In the genomic region with DNA sequence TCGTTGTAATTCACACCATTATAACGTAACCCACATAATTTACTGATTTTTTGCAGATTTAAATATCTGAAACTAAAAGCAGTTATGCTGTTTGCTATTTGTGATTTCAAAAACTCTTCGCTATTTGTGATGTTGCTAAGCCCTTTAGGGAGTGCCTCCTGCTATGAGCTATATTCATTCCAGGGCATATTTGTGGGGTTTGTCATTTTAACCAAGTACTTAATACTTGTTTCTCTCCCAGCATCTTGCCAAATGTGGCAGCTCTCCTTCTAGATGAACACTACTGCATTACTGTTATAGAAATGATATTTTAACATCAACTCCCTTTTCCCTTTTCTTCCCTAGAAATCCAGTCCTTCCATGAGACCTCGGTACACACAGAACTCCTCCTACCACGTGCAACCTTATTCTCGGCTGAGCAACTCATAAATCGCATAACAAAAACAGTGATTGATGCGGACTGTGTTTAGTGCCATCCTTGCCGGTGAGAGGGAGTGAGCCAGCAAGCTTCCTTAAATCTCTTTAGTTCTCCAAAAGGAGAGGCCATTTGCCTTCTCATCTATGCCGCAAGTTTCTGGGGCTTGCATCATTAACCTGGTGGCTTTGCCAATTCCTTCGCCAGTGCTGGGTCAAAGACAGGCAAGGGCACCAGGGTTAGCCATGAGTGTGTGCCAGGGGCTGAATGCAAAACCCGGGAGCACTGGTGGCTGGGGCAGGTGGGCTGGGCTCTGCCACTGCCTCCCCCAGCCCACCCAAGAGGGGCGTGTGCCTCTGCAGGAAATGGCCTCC, we compare ENCODE assay signal across 12 cellular contexts. TPM values are rescaled to one million over a fixed set of nuclear protein-coding genes. Genes with fewer than 3 reads are reported as not detected.
DNase-seq lines count a peak whose midpoint lies in the region; ATAC-seq and TF ChIP-seq lines count a peak whose summit lies in the region.
"Had no signal": no experiment of that assay in that cellular context is flagged by ENCODE, and none has a peak within 500 bp of the region (broad histone marks: within the 10 kb centered on the region; RNA-seq: fewer than 3 reads in every experiment).

No MANE protein-coding gene starts in this region.

- no peaks in the 10 kb centered on the region for H3K9me3 Mint-ChIP-seq in activated CD8-positive, alpha-beta memory T cell treated with anti-CD3 and anti-CD28 coated beads, Interleukin-2, amount 10 ng/mL, durations not matched to agents 7 days and 5 days (ENCODE audit: low read depth)
- no peaks in the 10 kb centered on the region for H3K9me3 Mint-ChIP-seq in T-cell
- no peaks in the 10 kb centered on the region for H3K9me3 Mint-ChIP-seq in activated T-cell treated with anti-CD3 and anti-CD28 coated beads, Interleukin-2, amount 50 U/mL, for 4 hours
- H3K9me3 Mint-ChIP-seq: activated CD4-positive, alpha-beta T cell treated with anti-CD3 and anti-CD28 coated beads, Interleukin-2, amount 10 ng/mL, durations not matched to agents 7 days and 5 days had no signal

- DNase-seq in activated effector memory CD4-positive, alpha-beta T cell treated with anti-CD3 and anti-CD28 coated beads, Interleukin-2, amount 50 U/mL, for 16 hours: peak; percentile 10
- no peak for DNase-seq in activated effector memory CD4-positive, alpha-beta T cell treated with Interleukin-2 at 50 U/mL for 16 hours
- DNase-seq in brain microvascular endothelial cell: peak; percentile 57
- DNase-seq in mesenchymal stem cell: peak; percentile 83
- no peak for DNase-seq in vagina (ENCODE audit: extremely low spot score in 2 of 2)
- DNase-seq in activated CD8-positive, alpha-beta memory T cell treated with anti-CD3 and anti-CD28 coated beads, Interleukin-2, amount 10 ng/mL, durations not matched to agents 7 days and 5 days: no peak
- no peak for DNase-seq in T-cell
- no peak for DNase-seq in activated T-cell treated with anti-CD3 and anti-CD28 coated beads, Interleukin-2, amount 50 U/mL, for 4 hours
- DNase-seq: activated CD4-positive, alpha-beta T cell treated with anti-CD3 and anti-CD28 coated beads, Interleukin-2, amount 10 ng/mL, durations not matched to agents 7 days and 5 days; NCI-H2171 treated with DMSO at 0.1 percent for 48 hours had no signal

- no peak overlapping the region for H3K23ac ChIP-seq in mesenchymal stem cell (ENCODE audit: low read length in 2 of 2)

- H3K27me3 ChIP-seq in brain microvascular endothelial cell (replicated peaks): no peaks in the 10 kb centered on the region
- no peaks in the 10 kb centered on the region for H3K27me3 ChIP-seq in mesenchymal stem cell (ENCODE audit: control insufficient read depth in 1 of 2, insufficient read depth in 1 of 2, low read length in 2 of 2)
- H3K27me3 ChIP-seq in vagina: no peaks in the 10 kb centered on the region

- H3K9me3 ChIP-seq in mesenchymal stem cell (ENCODE audit: control insufficient read depth, low read length) (no peaks in the 10 kb centered on the region), vagina (no peaks in the 10 kb centered on the region)

- no peak overlapping the region for H4K8ac ChIP-seq in mesenchymal stem cell (ENCODE audit: low read length)

- H2AFZ ChIP-seq in mesenchymal stem cell (ENCODE audit: low read depth, low read length): no peak overlapping the region
- H2AFZ ChIP-seq: parathyroid adenoma had no signal

- H3K36me3 ChIP-seq in brain microvascular endothelial cell (replicated peaks) (no peaks in the 10 kb centered on the region), mesenchymal stem cell (ENCODE audit: control insufficient read depth in 1 of 2, insufficient read depth in 2 of 2, low read depth in 1 of 2, low read length in 2 of 2) (no peaks in the 10 kb centered on the region), vagina (no peaks in the 10 kb centered on the region)

- no peaks in the 10 kb centered on the region for H3K36me3 Mint-ChIP-seq in activated CD8-positive, alpha-beta memory T cell treated with anti-CD3 and anti-CD28 coated beads, Interleukin-2, amount 10 ng/mL, durations not matched to agents 7 days and 5 days
- H3K36me3 Mint-ChIP-seq in T-cell: no peaks in the 10 kb centered on the region
- no peaks in the 10 kb centered on the region for H3K36me3 Mint-ChIP-seq in activated T-cell treated with anti-CD3 and anti-CD28 coated beads, Interleukin-2, amount 50 U/mL, for 4 hours (ENCODE audit: insufficient read depth)

- H3K4ac ChIP-seq in mesenchymal stem cell (ENCODE audit: low read depth in 1 of 2, low read length in 2 of 2): no peak overlapping the region

- no peaks in the 10 kb centered on the region for H3K4me1 Mint-ChIP-seq in activated CD8-positive, alpha-beta memory T cell treated with anti-CD3 and anti-CD28 coated beads, Interleukin-2, amount 10 ng/mL, durations not matched to agents 7 days and 5 days
- H3K4me1 Mint-ChIP-seq in T-cell: no peaks in the 10 kb centered on the region
- H3K4me1 Mint-ChIP-seq in activated T-cell treated with anti-CD3 and anti-CD28 coated beads, Interleukin-2, amount 50 U/mL, for 4 hours (ENCODE audit: low read depth): no peaks in the 10 kb centered on the region
- H3K4me1 Mint-ChIP-seq: activated CD4-positive, alpha-beta T cell treated with anti-CD3 and anti-CD28 coated beads, Interleukin-2, amount 10 ng/mL, durations not matched to agents 7 days and 5 days had no signal

- H3K4me1 ChIP-seq in mesenchymal stem cell (ENCODE audit: control insufficient read depth, insufficient read depth, low read depth, low read length): peaks cover 10% of the 10 kb centered on the region
- H3K4me1 ChIP-seq in vagina: peaks cover 17% of the 10 kb centered on the region
- H3K4me1 ChIP-seq: parathyroid adenoma had no signal

- H3K14ac ChIP-seq in mesenchymal stem cell (ENCODE audit: low read length in 2 of 2): no peak overlapping the region

- POLR2A ChIA-PET in T-cell (lab: Charles Lee): no interaction called here

- peaks cover 4% of the 10 kb centered on the region for H3K79me1 ChIP-seq in mesenchymal stem cell (replicated peaks; ENCODE audit: low read length, poor library complexity, severe bottlenecking)

- H3K27ac ChIP-seq in brain microvascular endothelial cell (peak overlapping the region; percentile 32), mesenchymal stem cell (ENCODE audit: low read length, poor library complexity, severe bottlenecking) (no peak overlapping the region), vagina (peak overlapping the region; percentile 67)
- H3K27ac ChIP-seq: parathyroid adenoma had no signal

- H2BK120ac ChIP-seq in mesenchymal stem cell (ENCODE audit: low read depth, low read length): peak overlapping the region; percentile 36

- in situ Hi-C loops in brain microvascular endothelial cell (cut with HindIII; ENCODE audit: low pct_ligation_motif_present, low sequenced_read_pairs): no loop called here

- H3K27ac Mint-ChIP-seq in activated CD8-positive, alpha-beta memory T cell treated with anti-CD3 and anti-CD28 coated beads, Interleukin-2, amount 10 ng/mL, durations not matched to agents 7 days and 5 days: no peak overlapping the region
- no peak overlapping the region for H3K27ac Mint-ChIP-seq in T-cell
- H3K27ac Mint-ChIP-seq: activated CD4-positive, alpha-beta T cell treated with anti-CD3 and anti-CD28 coated beads, Interleukin-2, amount 10 ng/mL, durations not matched to agents 7 days and 5 days had no signal

- H2BK15ac ChIP-seq in mesenchymal stem cell (ENCODE audit: low read depth, poor library complexity, severe bottlenecking): no peak overlapping the region

- H2BK12ac ChIP-seq in mesenchymal stem cell (ENCODE audit: low read length in 2 of 2): no peak overlapping the region

- WGBS in mesenchymal stem cell: 69% methylated on average over 11 of the region's 13 CpGs

- CTCF ChIA-PET in activated CD8-positive, alpha-beta memory T cell treated with anti-CD3 and anti-CD28 coated beads, Interleukin-2, amount 10 ng/mL, durations not matched to agents 7 days and 5 days (lab: Charles Lee): interaction anchor here (1.0 kb wide), 1 partner anchor 28 kb away, joined by 3 read pairs; no protein-coding TSS in a partner anchor
- CTCF ChIA-PET in T-cell (lab: Charles Lee): interaction anchor here in 1 of 2 donors (0.5 kb wide), 1 partner anchor 22 kb away, joined by 3 read pairs; no protein-coding TSS in a partner anchor

- no peak overlapping the region for H3K18ac ChIP-seq in mesenchymal stem cell (ENCODE audit: low read depth in 1 of 2, low read length in 2 of 2)

- no peak overlapping the region for H3K4me3 Mint-ChIP-seq in activated CD8-positive, alpha-beta memory T cell treated with anti-CD3 and anti-CD28 coated beads, Interleukin-2, amount 10 ng/mL, durations not matched to agents 7 days and 5 days
- H3K4me3 Mint-ChIP-seq in T-cell: no peak overlapping the region
- H3K4me3 Mint-ChIP-seq in activated T-cell treated with anti-CD3 and anti-CD28 coated beads, Interleukin-2, amount 50 U/mL, for 4 hours: no peak overlapping the region
- H3K4me3 Mint-ChIP-seq: activated CD4-positive, alpha-beta T cell treated with anti-CD3 and anti-CD28 coated beads, Interleukin-2, amount 10 ng/mL, durations not matched to agents 7 days and 5 days had no signal

- no peak overlapping the region for H3K4me3 ChIP-seq in brain microvascular endothelial cell (ENCODE audit: low read depth, low read length)
- peak overlapping the region in 1 of 2 experiments; percentile 69 for H3K4me3 ChIP-seq in mesenchymal stem cell (ENCODE audit: insufficient read depth in 1 of 2, low read depth in 1 of 2, low read length in 2 of 2)
- H3K4me3 ChIP-seq in vagina: peak overlapping the region; percentile 7 to 38

- intact Hi-C loops in vagina (cut with DNase I): no loop called here

- peak overlapping the region; percentile 46 for H2AK5ac ChIP-seq in mesenchymal stem cell (ENCODE audit: low read length, severe bottlenecking)

- H4K91ac ChIP-seq in mesenchymal stem cell (ENCODE audit: low read length): no peak overlapping the region

- no peaks in the 10 kb centered on the region for H3K27me3 Mint-ChIP-seq in activated CD8-positive, alpha-beta memory T cell treated with anti-CD3 and anti-CD28 coated beads, Interleukin-2, amount 10 ng/mL, durations not matched to agents 7 days and 5 days
- no peaks in the 10 kb centered on the region for H3K27me3 Mint-ChIP-seq in T-cell
- no peaks in the 10 kb centered on the region for H3K27me3 Mint-ChIP-seq in activated T-cell treated with anti-CD3 and anti-CD28 coated beads, Interleukin-2, amount 50 U/mL, for 4 hours (ENCODE audit: low read depth)
- H3K27me3 Mint-ChIP-seq: activated CD4-positive, alpha-beta T cell treated with anti-CD3 and anti-CD28 coated beads, Interleukin-2, amount 10 ng/mL, durations not matched to agents 7 days and 5 days had no signal

- no peak overlapping the region for H3K4me2 ChIP-seq in mesenchymal stem cell (ENCODE audit: low read length, poor library complexity, severe bottlenecking)

- H2BK5ac ChIP-seq in mesenchymal stem cell (ENCODE audit: low read depth, low read length, poor library complexity, severe bottlenecking): no peak overlapping the region

- H3K9ac ChIP-seq in mesenchymal stem cell (ENCODE audit: low read length): peak overlapping the region; percentile 93
- H3K9ac ChIP-seq: parathyroid adenoma had no signal

- no peak for TF ChIP-seq POLR2A in vagina (IDR thresholded peaks at IDR 0.05)

- ATAC-seq in activated CD8-positive, alpha-beta memory T cell treated with anti-CD3 and anti-CD28 coated beads, Interleukin-2, amount 10 ng/mL, durations not matched to agents 7 days and 5 days: no peak
- ATAC-seq in T-cell (replicated peaks in 1 of 4): no peak
- no peak for ATAC-seq in activated T-cell treated with anti-CD3 and anti-CD28 coated beads, Interleukin-2, amount 50 U/mL, for 4 hours

- TF ChIP-seq CTCF in brain microvascular endothelial cell (IDR thresholded peaks at IDR 0.05; ENCODE audit: low read depth, low read length, missing control alignments) (no peak), vagina (IDR thresholded peaks at IDR 0.05) (no peak)

RNA-seq across cellular contexts. Expression of gene RFX2, which starts 33.4 kb away (rescaled TPM):
- polyA plus RNA-seq in mesenchymal stem cell (2013, experiment 1 of 2): 3.2 TPM
- 2.9 TPM for polyA plus RNA-seq in mesenchymal stem cell (2013, experiment 2 of 2)
- total RNA-seq in vagina: 12.0 TPM
- 10 to 100 TPM in 1 of 2 experiments, 1 to 10 TPM in 1; 9.8 to 11.7 TPM for total RNA-seq in activated CD8-positive, alpha-beta memory T cell treated with anti-CD3 and anti-CD28 coated beads, Interleukin-2, amount 10 ng/mL, durations not matched to agents 7 days and 5 days
- 10 to 100 TPM in 1 of 5 donors, 1 to 10 TPM in 4; 4.7 to 11.6 (median 7.8) TPM for total RNA-seq in T-cell
- 1 to 10 TPM; 4.0 to 5.1 (median 4.0) TPM for total RNA-seq in activated T-cell treated with anti-CD3 and anti-CD28 coated beads, Interleukin-2, amount 50 U/mL, for 4 hours

RNA-seq across cellular contexts. Expression of gene ACSBG2, which starts 58.6 kb away (rescaled TPM):
- polyA plus RNA-seq in mesenchymal stem cell (2013, experiment 1 of 2): not detected
- polyA plus RNA-seq in mesenchymal stem cell (2013, experiment 2 of 2): not detected
- not detected for total RNA-seq in vagina
- not detected for total RNA-seq in activated CD8-positive, alpha-beta memory T cell treated with anti-CD3 and anti-CD28 coated beads, Interleukin-2, amount 10 ng/mL, durations not matched to agents 7 days and 5 days
- total RNA-seq in T-cell: not detected
- total RNA-seq in activated T-cell treated with anti-CD3 and anti-CD28 coated beads, Interleukin-2, amount 50 U/mL, for 4 hours: not detected
- total RNA-seq: activated CD4-positive, alpha-beta T cell treated with anti-CD3 and anti-CD28 coated beads, Interleukin-2, amount 10 ng/mL, durations not matched to agents 7 days and 5 days; temporal lobe had no signal

Comparison
In these comparisons a context has a peak if more than half of its experiments do, and no peak if none do; other contexts are left out.
1. DNase-seq: peak in activated effector memory CD4-positive, alpha-beta T cell treated with anti-CD3 and anti-CD28 coated beads, Interleukin-2, amount 50 U/mL, for 16 hours (single experiment), brain microvascular endothelial cell (single experiment) and mesenchymal stem cell (single experiment); none in activated effector memory CD4-positive, alpha-beta T cell treated with Interleukin-2 at 50 U/mL for 16 hours (single experiment), vagina (0 of 2), activated CD8-positive, alpha-beta memory T cell treated with anti-CD3 and anti-CD28 coated beads, Interleukin-2, amount 10 ng/mL, durations not matched to agents 7 days and 5 days (single experiment), T-cell (0 of 34) and activated T-cell treated with anti-CD3 and anti-CD28 coated beads, Interleukin-2, amount 50 U/mL, for 4 hours (single experiment).